ENCODE assay signal across 9 cellular contexts in the genomic region with DNA sequence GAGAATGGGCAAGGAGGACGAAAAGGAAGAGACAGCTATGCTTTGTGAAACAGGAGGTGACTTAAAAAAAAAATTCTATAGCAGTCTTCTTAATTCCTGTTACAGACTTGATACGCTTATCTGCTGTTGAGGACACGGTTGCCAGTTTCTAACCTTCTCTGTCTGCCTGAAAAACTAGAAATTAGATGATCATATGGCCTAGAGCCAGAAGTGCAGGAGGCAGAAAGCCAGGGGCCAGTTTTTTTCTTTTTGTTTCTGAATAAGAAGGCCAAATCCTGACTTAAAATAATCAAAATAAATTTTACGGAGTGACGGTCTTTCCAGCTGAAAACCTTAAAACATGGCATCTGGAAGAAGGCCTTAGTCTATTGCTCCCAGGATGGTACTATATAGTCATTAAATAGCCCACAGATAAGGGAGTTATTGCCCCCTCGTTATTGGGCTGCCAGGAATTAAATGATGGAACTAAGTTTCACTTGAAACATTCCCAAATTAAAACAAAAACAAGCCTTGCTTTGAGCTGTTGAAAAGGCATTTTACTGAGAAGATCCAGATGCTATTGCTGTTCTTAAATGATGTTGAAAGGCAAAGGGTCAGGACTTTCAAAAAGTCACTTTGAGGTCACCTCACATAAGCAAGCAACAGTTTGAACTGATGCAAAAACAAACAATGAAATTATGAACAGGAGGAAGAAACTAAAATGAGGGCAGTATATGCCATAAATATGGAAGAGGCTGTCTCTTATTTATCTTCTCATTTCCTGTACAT. TPM values are rescaled to one million over a fixed set of nuclear protein-coding genes. Genes with fewer than 3 reads are reported as not detected.
DNase-seq lines count a peak whose midpoint lies in the region; ATAC-seq and TF ChIP-seq lines count a peak whose summit lies in the region.
"Had no signal": no experiment of that assay in that cellular context is flagged by ENCODE, and none has a peak within 500 bp of the region (broad histone marks: within the 10 kb centered on the region; RNA-seq: fewer than 3 reads in every experiment).

No MANE protein-coding gene starts in this region.

- no peak overlapping the region for H3K4ac ChIP-seq in IMR-90 (ENCODE audit: low read depth, low read length)

- peak overlapping the region; percentile 47 to 58; a peak in 2 of 4 replicates for H4K8ac ChIP-seq in IMR-90 (ENCODE audit: low read depth in 2 of 2, low read length in 2 of 2)

- CTCF ChIA-PET in A673 (lab: Charles Lee) = no interaction called here
- CTCF ChIA-PET in IMR-90 (lab: Yijun Ruan, JAX) = no interaction called here

- H2AK9ac ChIP-seq in IMR-90 (replicated peaks; ENCODE audit: low read depth, low read length, poor library complexity) = no peak overlapping the region

- peaks cover 13% of the 10 kb centered on the region; the same call in 1 of the 2 replicates for H4K20me1 ChIP-seq in IMR-90 (ENCODE audit: insufficient read depth, low read length)

- H3K4me2 ChIP-seq in IMR-90 (ENCODE audit: low read depth, low read length) = peak overlapping the region; percentile 100

- no peak overlapping the region for H2BK20ac ChIP-seq in IMR-90 (ENCODE audit: low read depth, low read length)

- BruUV-seq in A673 (replicated peaks; lab: Mats Ljungman, UMichigan) (no TSS peak), IMR-90 (replicated peaks; lab: Mats Ljungman, UMichigan) (TSS peak; percentile 49)

- no peak overlapping the region for H4K91ac ChIP-seq in IMR-90 (ENCODE audit: insufficient read depth, low read depth, low read length)

- POLR2A ChIA-PET in A673 (lab: Charles Lee; ENCODE audit: low non-redundant PET) = no interaction called here
- POLR2A ChIA-PET in IMR-90 (lab: Charles Lee; ENCODE audit: unreplicated experiment) = interaction anchor here (1.5 kb wide), 1 partner anchor 13 kb away, joined by 4 read pairs; no protein-coding TSS in a partner anchor

- H3K79me1 ChIP-seq in IMR-90 (ENCODE audit: low read depth in 1 of 2, low read length in 2 of 2) = peaks cover 3 to 32% of the 10 kb centered on the region in 2 experiments; a peak in 3 of 4 replicates

- no peaks in the 10 kb centered on the region for H3K9me1 ChIP-seq in IMR-90 (ENCODE audit: insufficient read depth, low read length)

- peak overlapping the region; percentile 76; the same call in 1 of the 2 replicates for H4K5ac ChIP-seq in IMR-90 (ENCODE audit: low read depth, low read length)

- H3K56ac ChIP-seq in IMR-90 (ENCODE audit: extremely low read depth, insufficient read depth, low read length) = peak overlapping the region; percentile 45; the same call in 1 of the 2 replicates

- no peak overlapping the region for H2BK15ac ChIP-seq in IMR-90 (ENCODE audit: low read depth, low read length)

- H3K9ac ChIP-seq in IMR-90 (ENCODE audit: low read depth, low read length) = peak overlapping the region; percentile 93
- peak overlapping the region; percentile 21 to 56 for H3K9ac ChIP-seq in mucosa of rectum (ENCODE audit: low read depth in 1 of 2, low read length in 2 of 2)

- dilution Hi-C loops in IMR-90 (cut with HindIII; ENCODE audit: low sequenced_read_pairs, unreplicated experiment) = no loop called here

- DNase-seq in A673 (ENCODE audit: low spot score) (no peak), IMR-90 (no peak), cardiac fibroblast (ENCODE audit: low read depth in 2 of 2) (peak; percentile 16 to 47), GM19238 (ENCODE audit: insufficient read length, low spot score) (no peak), NCI-H82 treated with DMSO at 0.1 percent for 48 hours (lab: John Stamatoyannopoulos, UW; ENCODE audit: unreplicated experiment) (no peak)
- DNase-seq: NCI-H1092 treated with DMSO at 0.1 percent for 48 hours had no signal

- H2BK5ac ChIP-seq in IMR-90 (ENCODE audit: low read depth, low read length, poor library complexity, severe bottlenecking) = peak overlapping the region; percentile 32

- in situ Hi-C loops in IMR-90 (cut with MboI; ENCODE audit: low sequenced_read_pairs) = loop anchor here (25.0 kb wide), 1 partner anchor 425 kb away; the partner anchor contains the start of gene HS6ST1

- 10% methylated on average over 2 of the region's 6 CpGs; no CpG with 5 or more reads in 1 of the 2 experiments for WGBS in IMR-90 (ENCODE audit: extremely low coverage in 2 of 2, insufficient read length in 1 of 2), 2 experiments

- H3K27me3 ChIP-seq in A673 (replicated peaks; ENCODE audit: insufficient read depth, low read depth, low read length, poor library complexity) (no peaks in the 10 kb centered on the region), IMR-90 (ENCODE audit: control insufficient read depth, insufficient read depth, low read length) (no peaks in the 10 kb centered on the region), mucosa of rectum (ENCODE audit: control insufficient read depth in 2 of 2, insufficient read depth in 2 of 2, low read length in 2 of 2) (no peaks in the 10 kb centered on the region)

- H3K18ac ChIP-seq in IMR-90 (ENCODE audit: low read depth, low read length) = peak overlapping the region; percentile 20; the same call in 1 of the 2 replicates

- peak overlapping the region; percentile 16; the same call in 1 of the 2 replicates for H3K14ac ChIP-seq in IMR-90 (replicated peaks; ENCODE audit: low read depth, low read length)

- H3K4me3 ChIP-seq in A673 (ENCODE audit: low read depth, low read length, poor library complexity, severe bottlenecking) (peak overlapping the region; percentile 60), IMR-90 (ENCODE audit: insufficient read depth, low read depth, low read length) (peak overlapping the region; percentile 46), cardiac fibroblast (replicated peaks in 1 of 2; ENCODE audit: low read depth in 2 of 2, low read length in 2 of 2) (peak overlapping the region in 1 of 2 donors; percentile 47), mucosa of rectum (ENCODE audit: low read length in 2 of 2) (peak overlapping the region; percentile 40 to 58)

- H3K23ac ChIP-seq in IMR-90 (ENCODE audit: low read depth, low read length) = peak overlapping the region; percentile 74

- H3K36me3 ChIP-seq in A673 (ENCODE audit: insufficient read depth, low read length, poor library complexity, severe bottlenecking) = peaks cover under 1% of the 10 kb centered on the region
- peaks cover under 1% of the 10 kb centered on the region for H3K36me3 ChIP-seq in IMR-90 (ENCODE audit: control insufficient read depth, insufficient read depth, low read length)
- H3K36me3 ChIP-seq in mucosa of rectum (ENCODE audit: control insufficient read depth in 2 of 2, insufficient read depth in 2 of 2, low read length in 2 of 2) = peaks cover 0 to under 1% of the 10 kb centered on the region in 2 donors

- no peak overlapping the region for H2AK5ac ChIP-seq in IMR-90 (ENCODE audit: low read depth, low read length)

- H3K9me3 ChIP-seq in A673 (ENCODE audit: low read depth, low read length, poor library complexity, severe bottlenecking) (no peaks in the 10 kb centered on the region), IMR-90 (ENCODE audit: control insufficient read depth, insufficient read depth, low read length) (no peaks in the 10 kb centered on the region), mucosa of rectum (ENCODE audit: control insufficient read depth in 2 of 2, low read length in 2 of 2) (no peaks in the 10 kb centered on the region)

- no peak for TF ChIP-seq RAD21 in IMR-90 (IDR thresholded peaks at IDR 0.05; ENCODE audit: low read length)

- no peak for TF ChIP-seq POLR2A in IMR-90 (IDR thresholded peaks at IDR 0.05; ENCODE audit: low read depth, low read length)
- no peak for TF ChIP-seq POLR2A in GM18505 (IDR thresholded peaks at IDR 0.05; ENCODE audit: borderline replicate concordance, extremely low read depth, insufficient read depth, insufficient read length)

- H2AFZ ChIP-seq in IMR-90 (replicated peaks; ENCODE audit: low read length, poor library complexity) = no peak overlapping the region

- ATAC-seq in IMR-90 (ENCODE audit: low read depth) (no peak), GM18909 (IDR thresholded peaks at IDR 0.05; ENCODE audit: poor library complexity, unreplicated experiment) (no peak), GM18505 (IDR thresholded peaks at IDR 0.05; ENCODE audit: unreplicated experiment) (no peak)

- no peak overlapping the region for H2BK120ac ChIP-seq in IMR-90 (ENCODE audit: low read depth, low read length)

- TF ChIP-seq CTCF in A673 (conservative IDR thresholded peaks at IDR 0.05; ENCODE audit: low read depth, low read length) (no peak), IMR-90 (conservative IDR thresholded peaks at IDR 0.05; ENCODE audit: low read depth, low read length) (no peak), cardiac fibroblast (IDR thresholded peaks at IDR 0.05; ENCODE audit: low read depth, low read length) (no peak)

- H3K27ac ChIP-seq in A673 (ENCODE audit: low read depth, low read length, poor library complexity, severe bottlenecking) = peak overlapping the region; percentile 53
- peak overlapping the region; percentile 64; the same call in 1 of the 2 replicates for H3K27ac ChIP-seq in IMR-90 (ENCODE audit: insufficient read depth, low read length)
- no peak overlapping the region for H3K27ac ChIP-seq in mucosa of rectum (ENCODE audit: low read depth in 2 of 2, low read length in 2 of 2)

- intact Hi-C loops in A673 (cut with micrococcal nuclease; ENCODE audit: unreplicated experiment) (no loop called here), IMR-90 (cut with micrococcal nuclease) (no loop called here)

- H3K4me1 ChIP-seq in A673 (ENCODE audit: insufficient read depth, low read length, poor library complexity, severe bottlenecking) (peaks cover 17% of the 10 kb centered on the region), IMR-90 (ENCODE audit: control insufficient read depth, insufficient read depth, low read length) (peaks cover 8% of the 10 kb centered on the region), mucosa of rectum (ENCODE audit: control insufficient read depth in 2 of 2, insufficient read depth in 2 of 2, low read length in 2 of 2) (peaks cover 14% of the 10 kb centered on the region in 2 donors)

TF ChIP-seq in IMR-90, 13 proteins besides CTCF, POLR2A, EP300 and RAD21 (continues in another document):
- TF ChIP-seq CEBPB (IDR thresholded peaks at IDR 0.05; ENCODE audit: low read depth, low read length) (no peak), MAFK (IDR thresholded peaks at IDR 0.05; ENCODE audit: low read depth, low read length) (no peak), MAZ (IDR thresholded peaks at IDR 0.05; ENCODE audit: borderline replicate concordance, low read depth, low read length) (no peak), BHLHE40 (IDR thresholded peaks at IDR 0.05; ENCODE audit: low read depth, low read length) (no peak), MXI1 (IDR thresholded peaks at IDR 0.05; ENCODE audit: borderline replicate concordance, low read depth, low read length) (no peak), FOS (IDR thresholded peaks at IDR 0.05; ENCODE audit: low read depth, low read length) (no peak)

RNA-seq across cellular contexts. Expression of gene AMMECR1L, which starts 1.9 kb away (rescaled TPM):
- 24.1 and 26.0 TPM in 2 replicates for total RNA-seq in A673 (2021)
- total RNA-seq in IMR-90 (2012; rRNA removed) = 14.0 and 16.1 TPM in 2 replicates
- 11.0 and 13.4 TPM in 2 replicates for polyA plus RNA-seq in IMR-90 (2012; rRNA removed)
- polyA plus RNA-seq in IMR-90 (2012; cell fraction: cytosol; rRNA removed) = 4.8 and 6.4 TPM in 2 replicates
- 9.6 and 30.5 TPM in 2 replicates for polyA plus RNA-seq in IMR-90 (2012; cell fraction: nucleus; rRNA removed; ENCODE audit: low replicate concordance)

RNA-seq across cellular contexts. Expression of gene POLR2D, which starts 29.7 kb away (rescaled TPM):
- total RNA-seq in A673 (2021) (88.4 and 90.0 TPM in 2 replicates), IMR-90 (2012; rRNA removed) (41.6 and 42.2 TPM in 2 replicates)
- polyA plus RNA-seq in IMR-90 (2012; rRNA removed) = 12.9 and 18.0 TPM in 2 replicates
- polyA plus RNA-seq in IMR-90 (2012; cell fraction: cytosol; rRNA removed) = 4.8 and 9.3 TPM in 2 replicates
- 1.8 and 7.5 TPM in 2 replicates for polyA plus RNA-seq in IMR-90 (2012; cell fraction: nucleus; rRNA removed; ENCODE audit: low replicate concordance)

Comparison
In these comparisons a context has a peak if more than half of its experiments do, and no peak if none do; other contexts are left out.
1. DNase-seq: peak in cardiac fibroblast (2 of 2); none in A673 (single experiment), IMR-90 (single experiment), GM19238 (single experiment) and NCI-H82 treated with DMSO at 0.1 percent for 48 hours (single experiment).
2. H3K27ac ChIP-seq: peak in A673 (single experiment) and IMR-90 (single experiment); none in mucosa of rectum (0 of 2).